Comparison of ENCODE assay signal across 28 cellular contexts in genomic region chr9:87327567-87328125, GRCh38.
A peak's percentile ranks its signal among the peaks of the same experiment; 100 is the strongest.
DNase-seq lines count a peak whose midpoint lies in the region; ATAC-seq, FAIRE-seq and TF ChIP-seq lines count a peak whose summit lies in the region.
"Had no signal": no experiment of that assay in that cellular context is flagged by ENCODE, and none has a peak within 500 bp of the region (broad histone marks: within the 10 kb centered on the region; RNA-seq: fewer than 3 reads in every experiment).

No MANE protein-coding gene starts in this region.

- no peak overlapping the region for H3K27ac ChIP-seq in A549
- H3K27ac ChIP-seq: hepatocyte, KMS-11, right atrium auricular region had no signal

- DNase-seq in A549 (ENCODE audit: low read depth in 1 of 2, low spot score in 1 of 2) (no peak), LHCN-M2 (ENCODE audit: low read depth) (peak; percentile 52), adipocyte (ENCODE audit: low read depth) (peak; percentile 76), foreskin fibroblast (peak; percentile 62 to 91), globus pallidus (ENCODE audit: low spot score) (no peak), iPS-NIHi11 (ENCODE audit: low spot score) (no peak)
- DNase-seq in activated CD4-positive, alpha-beta memory T cell treated with anti-CD3 and anti-CD28 coated beads for 36 hours = no peak
- DNase-seq: activated CD8-positive, alpha-beta T cell treated with anti-CD3 and anti-CD28 coated beads, Interleukin-2, amount 10 ng/mL, durations not matched to agents 7 days and 5 days; activated naive CD4-positive, alpha-beta T cell; activated T-cell treated with anti-CD3 and anti-CD28 coated beads, Interleukin-2, amount 50 U/mL, for 1 hour; anterior cingulate cortex; cerebellar nuclear complex; DMS153; endodermal cell; islet precursor cell; NCI-H1048; NCI-H2029; NCI-H446; occipital lobe; substantia nigra had no signal

- no peak overlapping the region for H3K4me3 ChIP-seq in A549
- no peak overlapping the region for H3K4me3 ChIP-seq in adipocyte (ENCODE audit: low read length)
- no peak overlapping the region for H3K4me3 ChIP-seq in foreskin fibroblast (ENCODE audit: low read depth in 1 of 2, low read length in 2 of 2)
- H3K4me3 ChIP-seq: HAP-1, hepatocyte, right atrium auricular region had no signal

- TF ChIP-seq POLR2A in A549 (IDR thresholded peaks at IDR 0.05; ENCODE audit: low read length) = no peak

- ATAC-seq in A549 (peak in 1 of 2 experiments; percentile 67; a peak in 1 of 6 replicates), HG03460 (IDR thresholded peaks at IDR 0.05; ENCODE audit: unreplicated experiment) (no peak)
- ATAC-seq: activated CD8-positive, alpha-beta T cell treated with anti-CD3 and anti-CD28 coated beads, Interleukin-2, amount 10 ng/mL, durations not matched to agents 7 days and 5 days had no signal

- no peaks in the 10 kb centered on the region for H3K4me1 Mint-ChIP-seq in activated CD4-positive, alpha-beta memory T cell treated with anti-CD3 and anti-CD28 coated beads for 36 hours (ENCODE audit: low read depth)
- H3K4me1 Mint-ChIP-seq: endodermal cell had no signal

- H3K4me1 ChIP-seq in A549 (peaks cover 7% of the 10 kb centered on the region; the same call in 1 of the 3 replicates), adipocyte (ENCODE audit: control insufficient read depth, insufficient read depth, low read length) (peaks cover 16% of the 10 kb centered on the region)
- H3K4me1 ChIP-seq: HAP-1, right atrium auricular region had no signal

- POLR2A ChIA-PET in A549 (lab: Yijun Ruan, JAX) = no interaction called here
- POLR2A ChIA-PET in activated CD4-positive, alpha-beta memory T cell treated with anti-CD3 and anti-CD28 coated beads for 36 hours (lab: Charles Lee) = no interaction called here

- FAIRE-seq in A549 (lab: Jason Lieb, UNC) = no peak
- FAIRE-seq: RCC 7860, urothelium cell line had no signal

- H3K27me3 ChIP-seq in adipocyte (replicated peaks; ENCODE audit: control insufficient read depth, insufficient read depth, low read length) = no peaks in the 10 kb centered on the region
- H3K27me3 ChIP-seq: hepatocyte, right atrium auricular region had no signal

- WGBS in A549 (ENCODE audit: missing lambda C conversion rate) = 64% methylated on average over 3 of the region's 3 CpGs

- peaks cover 10% of the 10 kb centered on the region for H3K27me3 Mint-ChIP-seq in activated CD4-positive, alpha-beta memory T cell treated with anti-CD3 and anti-CD28 coated beads for 36 hours

- H3K36me3 ChIP-seq in adipocyte (ENCODE audit: control insufficient read depth, insufficient read depth, low read length, severe bottlenecking) = no peaks in the 10 kb centered on the region
- H3K36me3 ChIP-seq: HAP-1, right atrium auricular region had no signal

- TF ChIP-seq RAD21 in A549 (conservative IDR thresholded peaks at IDR 0.05 in 1 of 2, IDR thresholded peaks at IDR 0.05 in 1 of 2) = no peak

- peaks cover 5% of the 10 kb centered on the region for H3K9me3 Mint-ChIP-seq in activated CD4-positive, alpha-beta memory T cell treated with anti-CD3 and anti-CD28 coated beads for 36 hours

- H3K27ac Mint-ChIP-seq in activated CD4-positive, alpha-beta memory T cell treated with anti-CD3 and anti-CD28 coated beads for 36 hours = no peak overlapping the region
- H3K27ac Mint-ChIP-seq: activated CD8-positive, alpha-beta T cell treated with anti-CD3 and anti-CD28 coated beads, Interleukin-2, amount 10 ng/mL, durations not matched to agents 7 days and 5 days; endodermal cell had no signal

- no peak overlapping the region for H3K9ac ChIP-seq in adipocyte (ENCODE audit: low read length)
- H3K9ac ChIP-seq: KMS-11 had no signal

- no peaks in the 10 kb centered on the region for H3K36me3 Mint-ChIP-seq in activated CD4-positive, alpha-beta memory T cell treated with anti-CD3 and anti-CD28 coated beads for 36 hours
- H3K36me3 Mint-ChIP-seq: CD14-positive monocyte had no signal

- no peak for TF ChIP-seq CTCF in A549 (IDR thresholded peaks at IDR 0.05)
- TF ChIP-seq CTCF in foreskin fibroblast (IDR thresholded peaks at IDR 0.05; ENCODE audit: low read depth, low read length) = no peak

- CTCF ChIA-PET in A549 (lab: Yijun Ruan, JAX) = interaction anchor here (4.9 kb wide), 1 partner anchor 914 kb away, joined by 47 read pairs; no protein-coding TSS in a partner anchor
- CTCF ChIA-PET in activated CD4-positive, alpha-beta memory T cell treated with anti-CD3 and anti-CD28 coated beads for 36 hours (lab: Charles Lee) = no interaction called here

- peak overlapping the region; percentile 31; the same call in 1 of the 3 replicates for H3K4me2 ChIP-seq in A549
- H3K4me2 ChIP-seq: hepatocyte, KMS-11 had no signal

- intact Hi-C loops in activated CD4-positive, alpha-beta memory T cell treated with anti-CD3 and anti-CD28 coated beads for 36 hours (cut with micrococcal nuclease) = loop anchor here (10.0 kb wide), 1 partner anchor 713 kb away; no protein-coding TSS in a partner anchor

- H3K9me3 ChIP-seq in A549 = peaks cover 26% of the 10 kb centered on the region
- H3K9me3 ChIP-seq in adipocyte (ENCODE audit: control insufficient read depth, low read length) = peaks cover 18% of the 10 kb centered on the region

- no peak for TF ChIP-seq EP300 in A549 (IDR thresholded peaks at IDR 0.05)

- no peak overlapping the region for H3K4me3 Mint-ChIP-seq in activated CD4-positive, alpha-beta memory T cell treated with anti-CD3 and anti-CD28 coated beads for 36 hours
- H3K4me3 Mint-ChIP-seq: activated CD8-positive, alpha-beta T cell treated with anti-CD3 and anti-CD28 coated beads, Interleukin-2, amount 10 ng/mL, durations not matched to agents 7 days and 5 days; CD14-positive monocyte; endodermal cell had no signal

TF ChIP-seq in A549, 52 proteins besides CTCF, POLR2A, EP300 and RAD21 (continues in another document):
- TF ChIP-seq CHD4 (IDR thresholded peaks at IDR 0.05; ENCODE audit: borderline replicate concordance) (no peak), POLR2AphosphoS2 (conservative IDR thresholded peaks at IDR 0.05; ENCODE audit: low read length) (no peak), SREBF2 (IDR thresholded peaks at IDR 0.05) (no peak), FOSB (CRISPR knock-in tag; IDR thresholded peaks at IDR 0.05) (no peak), PHF8 (IDR thresholded peaks at IDR 0.05; ENCODE audit: borderline replicate concordance, low read depth) (no peak), MAX (IDR thresholded peaks at IDR 0.05) (no peak), PBX3 (IDR thresholded peaks at IDR 0.05) (no peak), BCL3 (IDR thresholded peaks at IDR 0.05) (no peak), ELK1 (IDR thresholded peaks at IDR 0.05; ENCODE audit: low read depth, low read length) (no peak), MAFK (IDR thresholded peaks at IDR 0.05; ENCODE audit: partially characterized antibody) (no peak), NFE2L2 (conservative IDR thresholded peaks at IDR 0.05; ENCODE audit: low read length) (no peak), MYC (IDR thresholded peaks at IDR 0.05; ENCODE audit: borderline replicate concordance, low read length) (no peak), HMGXB4 (CRISPR knock-in tag; IDR thresholded peaks at IDR 0.05; ENCODE audit: borderline replicate concordance) (no peak), ZFP36 (IDR thresholded peaks at IDR 0.05; ENCODE audit: borderline replicate concordance, partially characterized antibody) (no peak), CBX8 (IDR thresholded peaks at IDR 0.05) (no peak), HOXB5 (CRISPR knock-in tag; IDR thresholded peaks at IDR 0.05) (no peak), NR3C1 (IDR thresholded peaks at IDR 0.05) (no peak)

Comparison
In these comparisons a context has a peak if more than half of its experiments do, and no peak if none do; other contexts are left out.
1. DNase-seq: peak in LHCN-M2 (single experiment), adipocyte (single experiment) and foreskin fibroblast (2 of 2); none in A549 (0 of 2), activated CD4-positive, alpha-beta memory T cell treated with anti-CD3 and anti-CD28 coated beads for 36 hours (single experiment), globus pallidus (single experiment) and iPS-NIHi11 (single experiment).